Comparison of ENCODE assay signal across 18 cellular contexts in genomic region chr10:125531470-125531869, GRCh38.
DNase-seq lines count a peak whose midpoint lies in the region; ATAC-seq and TF ChIP-seq lines count a peak whose summit lies in the region.
"Had no signal": no experiment of that assay in that cellular context is flagged by ENCODE, and none has a peak within 500 bp of the region (broad histone marks: within the 10 kb centered on the region; RNA-seq: fewer than 3 reads in every experiment).

No MANE protein-coding gene starts in this region.

- no peak overlapping the region for H3K4me3 Mint-ChIP-seq in neural crest cell
- H3K4me3 Mint-ChIP-seq in activated T-cell treated with anti-CD3 and anti-CD28 coated beads, Interleukin-2, amount 50 U/mL, for 4 hours: no peak overlapping the region
- H3K4me3 Mint-ChIP-seq: activated naive CD8-positive, alpha-beta T cell; activated T-cell treated with anti-CD3 and anti-CD28 coated beads, Interleukin-2, amount 50 U/mL, for 24 hours had no signal

- peaks cover 27% of the 10 kb centered on the region for H3K4me1 Mint-ChIP-seq in neural crest cell
- no peaks in the 10 kb centered on the region for H3K4me1 Mint-ChIP-seq in activated T-cell treated with anti-CD3 and anti-CD28 coated beads, Interleukin-2, amount 50 U/mL, for 4 hours (ENCODE audit: low read depth)

- H3K9me3 Mint-ChIP-seq in neural crest cell: no peaks in the 10 kb centered on the region
- no peaks in the 10 kb centered on the region for H3K9me3 Mint-ChIP-seq in activated T-cell treated with anti-CD3 and anti-CD28 coated beads, Interleukin-2, amount 50 U/mL, for 4 hours
- H3K9me3 Mint-ChIP-seq: activated T-cell treated with anti-CD3 and anti-CD28 coated beads, Interleukin-2, amount 50 U/mL, for 24 hours had no signal

- TF ChIP-seq CTCF in neural crest cell (conservative IDR thresholded peaks at IDR 0.05): no peak

- no peaks in the 10 kb centered on the region for H3K27me3 Mint-ChIP-seq in neural crest cell (ENCODE audit: low read depth)
- peaks cover 3% of the 10 kb centered on the region for H3K27me3 Mint-ChIP-seq in activated T-cell treated with anti-CD3 and anti-CD28 coated beads, Interleukin-2, amount 50 U/mL, for 4 hours (ENCODE audit: low read depth)

- H3K36me3 Mint-ChIP-seq in neural crest cell (ENCODE audit: low read depth): no peaks in the 10 kb centered on the region
- H3K36me3 Mint-ChIP-seq in activated T-cell treated with anti-CD3 and anti-CD28 coated beads, Interleukin-2, amount 50 U/mL, for 4 hours (ENCODE audit: insufficient read depth): no peaks in the 10 kb centered on the region
- H3K36me3 Mint-ChIP-seq: activated naive CD8-positive, alpha-beta T cell had no signal

- DNase-seq in G401 (ENCODE audit: low spot score) (peak; percentile 75), NCI-H2081 treated with DMSO at 0.1 percent for 48 hours (lab: John Stamatoyannopoulos, UW) (peak; percentile 24), SK-N-DZ (ENCODE audit: low spot score) (peak; percentile 20), neural crest cell (ENCODE audit: low read depth, low spot score) (no peak), NCI-H2107 (lab: John Stamatoyannopoulos, UW) (no peak)
- DNase-seq in activated T-cell treated with anti-CD3 and anti-CD28 coated beads, Interleukin-2, amount 50 U/mL, for 4 hours: no peak
- DNase-seq in stimulated activated CD4-positive, alpha-beta T cell treated with anti-CD3 and anti-CD28 coated beads, Interleukin-4, amount 100 ng/mL, for 1 hour: no peak
- DNase-seq: activated CD4-positive, alpha-beta T cell treated with anti-CD3 and anti-CD28 coated beads, Interleukin-2, amount 50 U/mL, for 48 hours; activated T-cell treated with anti-CD3 and anti-CD28 coated beads, Interleukin-2, amount 50 U/mL, for 24 hours; heart left ventricle; IMR-90; kidney glomerular epithelial cell; NCI-H82; nucleus accumbens; stimulated activated CD8-positive, alpha-beta memory T cell treated with anti-CD3 and anti-CD28 coated beads, Interleukin-4, amount 100 ng/mL, for 48 hours; SW 1271 had no signal

- peak overlapping the region; percentile 25 for H3K27ac Mint-ChIP-seq in neural crest cell (ENCODE audit: unreplicated experiment)
- H3K27ac Mint-ChIP-seq: activated naive CD8-positive, alpha-beta T cell; activated T-cell treated with anti-CD3 and anti-CD28 coated beads, Interleukin-2, amount 50 U/mL, for 24 hours had no signal

- in situ Hi-C loops in G401 (cut with HindIII; ENCODE audit: low sequenced_read_pairs): no loop called here

- no peak for ATAC-seq in activated T-cell treated with anti-CD3 and anti-CD28 coated beads, Interleukin-2, amount 50 U/mL, for 4 hours
- no peak for ATAC-seq in GM21423 (IDR thresholded peaks at IDR 0.05; ENCODE audit: unreplicated experiment)
- ATAC-seq: heart left ventricle had no signal

Comparison
In these comparisons a context has a peak if more than half of its experiments do, and no peak if none do; other contexts are left out.
1. DNase-seq: peak in G401 (single experiment), NCI-H2081 treated with DMSO at 0.1 percent for 48 hours (single experiment) and SK-N-DZ (single experiment); none in neural crest cell (single experiment), activated T-cell treated with anti-CD3 and anti-CD28 coated beads, Interleukin-2, amount 50 U/mL, for 4 hours (single experiment), NCI-H2107 (single experiment) and stimulated activated CD4-positive, alpha-beta T cell treated with anti-CD3 and anti-CD28 coated beads, Interleukin-4, amount 100 ng/mL, for 1 hour (single experiment).